14 cellular contexts compared by ENCODE assay signal in the genomic region with DNA sequence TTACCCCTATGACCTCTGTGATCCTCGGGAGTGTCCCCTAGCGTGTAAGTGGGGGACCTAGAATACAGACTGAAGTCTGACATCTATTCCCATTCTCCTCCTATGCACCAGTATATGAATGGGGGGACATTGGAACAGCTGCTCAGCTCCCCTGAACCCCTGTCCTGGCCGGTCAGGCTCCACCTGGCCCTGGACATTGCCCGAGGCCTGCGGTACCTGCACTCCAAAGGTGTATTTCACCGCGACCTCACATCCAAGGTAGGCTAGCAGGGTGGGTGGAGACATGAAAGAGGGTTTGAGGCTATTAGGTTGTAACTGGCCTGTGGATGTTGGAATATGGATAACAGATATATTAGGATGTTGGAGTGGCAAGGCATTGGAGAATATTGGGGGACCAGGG. TPM values are rescaled to one million over a fixed set of nuclear protein-coding genes. Genes with fewer than 3 reads are reported as not detected.
DNase-seq lines count a peak whose midpoint lies in the region; ATAC-seq and TF ChIP-seq lines count a peak whose summit lies in the region.
"Had no signal": no experiment of that assay in that cellular context is flagged by ENCODE, and none has a peak within 500 bp of the region (broad histone marks: within the 10 kb centered on the region; RNA-seq: fewer than 3 reads in every experiment).

No MANE protein-coding gene starts in this region.

- H3K27ac Mint-ChIP-seq in CD4-positive, alpha-beta T cell = peak overlapping the region; percentile 49
- H3K27ac Mint-ChIP-seq in chondrocyte (ENCODE audit: unreplicated experiment) = no peak overlapping the region
- H3K27ac Mint-ChIP-seq in nephron progenitor cell = no peak overlapping the region

- intact Hi-C loops in CD4-positive, alpha-beta T cell (cut with DNase I, micrococcal nuclease) = loop anchor here in 1 of 2 experiments (5.0 to 10.0 kb wide), 2 partner anchors 221 to 1158 kb away; a partner anchor contains a TSS

- H3K4me3 Mint-ChIP-seq in CD4-positive, alpha-beta T cell = peak overlapping the region; percentile 49
- H3K4me3 Mint-ChIP-seq in chondrocyte (ENCODE audit: unreplicated experiment) = peak overlapping the region; percentile 7
- peak overlapping the region; percentile 82 for H3K4me3 Mint-ChIP-seq in nephron progenitor cell

- TF ChIP-seq CTCF in CD4-positive, alpha-beta T cell (IDR thresholded peaks at IDR 0.05) = no peak
- TF ChIP-seq CTCF in LNCaP clone FGC (IDR thresholded peaks at IDR 0.05; ENCODE audit: control insufficient read depth, extremely low read depth, insufficient read depth) (no peak), chondrocyte (IDR thresholded peaks at IDR 0.05) (no peak), nephron progenitor cell (IDR thresholded peaks at IDR 0.05) (no peak)

- ATAC-seq in CD4-positive, alpha-beta T cell (ENCODE audit: poor library complexity) = no peak
- ATAC-seq in GM19023 (IDR thresholded peaks at IDR 0.05; ENCODE audit: unreplicated experiment) (no peak), HG03108 (IDR thresholded peaks at IDR 0.05; ENCODE audit: unreplicated experiment) (no peak)
- ATAC-seq: left cardiac atrium, sciatic nerve had no signal

- H3K27me3 Mint-ChIP-seq in CD4-positive, alpha-beta T cell = no peaks in the 10 kb centered on the region
- H3K27me3 Mint-ChIP-seq in chondrocyte (ENCODE audit: low read depth) = no peaks in the 10 kb centered on the region
- peaks cover 5% of the 10 kb centered on the region for H3K27me3 Mint-ChIP-seq in nephron progenitor cell (ENCODE audit: low read depth, poor library complexity)

- CTCF ChIA-PET in CD4-positive, alpha-beta T cell (lab: Charles Lee) = interaction anchor here (1.7 to 4.3 kb wide), 2 partner anchors 10 to 39 kb away, joined by 5 to 31 read pairs; no protein-coding TSS in a partner anchor

- no peak for DNase-seq in CD4-positive, alpha-beta T cell
- no peak for DNase-seq in LNCaP clone FGC (ENCODE audit: low read depth)
- DNase-seq in chondrocyte (ENCODE audit: low spot score) = peak; percentile 61
- no peak for DNase-seq in nephron progenitor cell
- DNase-seq in mesenteric fat pad (ENCODE audit: low spot score) = no peak
- DNase-seq in NCI-H1436 (lab: John Stamatoyannopoulos, UW) = no peak
- DNase-seq: DMS 273 treated with DMSO at 0.1 percent for 48 hours, IMR-90, left cardiac atrium, NCI-H446 treated with DMSO at 0.1 percent for 48 hours had no signal

- H3K9me3 ChIP-seq in CD4-positive, alpha-beta T cell (ENCODE audit: control insufficient read depth, low read length) = no peaks in the 10 kb centered on the region

- POLR2A ChIA-PET in CD4-positive, alpha-beta T cell (lab: Charles Lee) = interaction anchor here (1.0 to 3.9 kb wide), 5 partner anchors 41 to 584 kb away, joined by 3 to 45 read pairs (median 16); a partner anchor contains a TSS

- H3K9me3 Mint-ChIP-seq in CD4-positive, alpha-beta T cell = no peaks in the 10 kb centered on the region
- H3K9me3 Mint-ChIP-seq in chondrocyte (ENCODE audit: low read depth) = no peaks in the 10 kb centered on the region
- no peaks in the 10 kb centered on the region for H3K9me3 Mint-ChIP-seq in nephron progenitor cell

- no peaks in the 10 kb centered on the region for H3K27me3 ChIP-seq in CD4-positive, alpha-beta T cell (ENCODE audit: control insufficient read depth, insufficient read depth, low read length)

- peaks cover 45% of the 10 kb centered on the region for H3K4me1 Mint-ChIP-seq in CD4-positive, alpha-beta T cell (ENCODE audit: low read depth)
- peaks cover 37% of the 10 kb centered on the region for H3K4me1 Mint-ChIP-seq in chondrocyte (ENCODE audit: low read depth)
- peaks cover 38% of the 10 kb centered on the region for H3K4me1 Mint-ChIP-seq in nephron progenitor cell

- H3K4me3 ChIP-seq in LNCaP clone FGC (ENCODE audit: low read depth, low read length) = peak overlapping the region; percentile 67

- H3K36me3 Mint-ChIP-seq in CD4-positive, alpha-beta T cell (ENCODE audit: low read depth) = peaks cover 31% of the 10 kb centered on the region
- peaks cover 13% of the 10 kb centered on the region for H3K36me3 Mint-ChIP-seq in chondrocyte (ENCODE audit: low read depth)
- peaks cover 11% of the 10 kb centered on the region for H3K36me3 Mint-ChIP-seq in nephron progenitor cell (ENCODE audit: low read depth)

- no peak overlapping the region for H3K27ac ChIP-seq in CD4-positive, alpha-beta T cell (ENCODE audit: low read depth, low read length)

RNA-seq across cellular contexts. Expression of a gene that starts 1.7 kb away (rescaled TPM):
- total RNA-seq in CD4-positive, alpha-beta T cell = 10 to 100 TPM; 18.5 to 18.6 TPM
- 50.7 to 54.7 TPM (median 54.3 TPM) in 3 replicates for total RNA-seq in chondrocyte
- 94.4 TPM for total RNA-seq in mesenteric fat pad

RNA-seq across cellular contexts. Expression of a gene that starts 11.5 kb away (rescaled TPM):
- 1 to 10 TPM; 2.3 to 3.6 TPM for total RNA-seq in CD4-positive, alpha-beta T cell
- total RNA-seq in chondrocyte = 0.51 to 1.1 TPM (median 1.1 TPM) in 3 replicates
- 7.0 TPM for total RNA-seq in mesenteric fat pad

RNA-seq across cellular contexts. Expression of a gene that starts 44.0 kb away (rescaled TPM):
- total RNA-seq in CD4-positive, alpha-beta T cell = 10 to 100 TPM; 18.4 to 19.2 TPM
- total RNA-seq in chondrocyte (not detected in 3 replicates), mesenteric fat pad (1.3 TPM)
- total RNA-seq: IMR-90, SK-MEL-5 had no signal

RNA-seq across cellular contexts. Expression of a gene that starts 51.1 kb away (rescaled TPM):
- total RNA-seq in CD4-positive, alpha-beta T cell = over 10,000 TPM; 14,857 to 24,615 TPM
- total RNA-seq in chondrocyte = 11,782 to 13,339 TPM (median 12,386 TPM) in 3 replicates
- 19,106 TPM for total RNA-seq in mesenteric fat pad

RNA-seq across cellular contexts. Expression of a gene that starts 51.4 kb away (rescaled TPM):
- 10 to 100 TPM; 10.2 TPM for total RNA-seq in CD4-positive, alpha-beta T cell
- total RNA-seq in chondrocyte (31.1 to 55.2 TPM (median 52.2 TPM) in 3 replicates), mesenteric fat pad (103 TPM)

Comparison
In these comparisons a context has a peak if more than half of its experiments do, and no peak if none do; other contexts are left out.
1. H3K4me3 Mint-ChIP-seq: peak in every context shown above with its lines; median percentile 82 in nephron progenitor cell; 49 in CD4-positive, alpha-beta T cell; 7 in chondrocyte.